Comparison of ENCODE assay signal across 11 cellular contexts in the genomic region with DNA sequence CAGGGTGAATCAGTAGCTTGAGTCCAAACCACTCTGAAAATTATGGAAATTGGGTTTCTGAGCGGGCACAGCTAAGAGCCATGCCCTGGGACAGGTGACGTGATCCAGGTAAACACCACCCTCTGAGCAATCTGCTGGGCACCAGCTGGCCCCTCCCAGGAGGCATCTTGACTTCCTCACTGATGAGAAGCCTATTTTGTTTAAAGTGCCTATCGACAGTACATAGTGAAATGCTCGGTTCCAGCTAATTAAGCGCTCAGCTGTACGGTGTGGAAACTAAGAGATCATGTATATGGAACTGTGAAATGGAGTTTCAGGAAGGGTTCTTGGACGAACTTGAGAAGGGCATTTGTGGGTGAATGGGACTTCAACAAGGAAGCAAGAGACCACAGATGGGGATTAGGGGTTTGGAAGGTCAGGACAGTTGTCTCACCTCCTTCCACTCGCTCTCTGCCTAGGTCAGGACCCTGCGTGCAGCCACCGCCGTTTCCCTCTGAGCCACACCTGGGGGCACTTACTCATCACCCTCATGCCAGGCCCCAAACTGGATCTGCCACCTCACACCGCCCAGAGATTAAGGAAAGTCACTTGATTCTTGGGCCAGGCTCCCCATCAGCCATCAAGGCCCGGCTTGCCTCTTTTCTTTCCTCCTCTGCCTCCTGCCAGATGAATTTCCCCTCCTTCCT. TPM values are rescaled to one million over a fixed set of nuclear protein-coding genes. Genes with fewer than 3 reads are reported as not detected.
DNase-seq lines count a peak whose midpoint lies in the region; ATAC-seq and TF ChIP-seq lines count a peak whose summit lies in the region.
"Had no signal": no experiment of that assay in that cellular context is flagged by ENCODE, and none has a peak within 500 bp of the region (broad histone marks: within the 10 kb centered on the region; RNA-seq: fewer than 3 reads in every experiment).

No MANE protein-coding gene starts in this region.

- peaks cover 84% of the 10 kb centered on the region for H3K4me1 Mint-ChIP-seq in activated T-helper 1 cell treated with anti-CD3 and anti-CD28 coated beads, Interleukin-12 subunit alpha, Interleukin-12 subunit beta, Interleukin-2, Interleukin-4 antibody, amounts not matched to agents 30 ng/mL and 10 ng/mL and 1 ng/mL, durations not matched to agents 14 hours and 24 hours and 36 hours (ENCODE audit: low read depth)
- H3K4me1 Mint-ChIP-seq in type B pancreatic cell (ENCODE audit: unreplicated experiment), result peaks cover 50% of the 10 kb centered on the region

- peaks cover 3% of the 10 kb centered on the region for H3K27me3 Mint-ChIP-seq in activated T-helper 1 cell treated with anti-CD3 and anti-CD28 coated beads, Interleukin-12 subunit alpha, Interleukin-12 subunit beta, Interleukin-2, Interleukin-4 antibody, amounts not matched to agents 30 ng/mL and 10 ng/mL and 1 ng/mL, durations not matched to agents 14 hours and 24 hours and 36 hours (ENCODE audit: insufficient read depth)
- peaks cover 3% of the 10 kb centered on the region for H3K27me3 Mint-ChIP-seq in type B pancreatic cell

- TF ChIP-seq CTCF in type B pancreatic cell (conservative IDR thresholded peaks at IDR 0.05), result no peak

- peak overlapping the region; percentile 73 for H3K4me3 Mint-ChIP-seq in activated T-helper 1 cell treated with anti-CD3 and anti-CD28 coated beads, Interleukin-12 subunit alpha, Interleukin-12 subunit beta, Interleukin-2, Interleukin-4 antibody, amounts not matched to agents 30 ng/mL and 10 ng/mL and 1 ng/mL, durations not matched to agents 14 hours and 24 hours and 36 hours
- peak overlapping the region; percentile 69 for H3K4me3 Mint-ChIP-seq in type B pancreatic cell

- H3K36me3 Mint-ChIP-seq in activated T-helper 1 cell treated with anti-CD3 and anti-CD28 coated beads, Interleukin-12 subunit alpha, Interleukin-12 subunit beta, Interleukin-2, Interleukin-4 antibody, amounts not matched to agents 30 ng/mL and 10 ng/mL and 1 ng/mL, durations not matched to agents 14 hours and 24 hours and 36 hours (ENCODE audit: low read depth), result peaks cover 21% of the 10 kb centered on the region
- no peaks in the 10 kb centered on the region for H3K36me3 Mint-ChIP-seq in type B pancreatic cell

- no peak overlapping the region for H3K27ac Mint-ChIP-seq in activated T-helper 1 cell treated with anti-CD3 and anti-CD28 coated beads, Interleukin-12 subunit alpha, Interleukin-12 subunit beta, Interleukin-2, Interleukin-4 antibody, amounts not matched to agents 30 ng/mL and 10 ng/mL and 1 ng/mL, durations not matched to agents 14 hours and 24 hours and 36 hours
- no peak overlapping the region for H3K27ac Mint-ChIP-seq in type B pancreatic cell

- DNase-seq in activated T-cell treated with anti-CD3 and anti-CD28 coated beads, Interleukin-2, amount 50 U/mL, for 1 hour, result peak; percentile 34
- DNase-seq in activated T-cell treated with anti-CD3 and anti-CD28 coated beads for 4 hours (no peak), left lobe of liver (ENCODE audit: low spot score) (peak; percentile 46), type B pancreatic cell (ENCODE audit: extremely low spot score, unreplicated experiment) (no peak), nucleus accumbens (lab: John Stamatoyannopoulos, UW) (no peak), hypothalamus (lab: John Stamatoyannopoulos, UW) (no peak), T1000 (lab: John Stamatoyannopoulos, UW) (no peak)
- DNase-seq in activated T-helper 1 cell treated with anti-CD3 and anti-CD28 coated beads, Interleukin-12 subunit alpha, Interleukin-12 subunit beta, Interleukin-2, Interleukin-4 antibody, amounts not matched to agents 30 ng/mL and 10 ng/mL and 1 ng/mL, durations not matched to agents 14 hours and 24 hours and 36 hours (ENCODE audit: low spot score), result no peak
- DNase-seq: NK-92 treated with Interleukin-12 subunit alpha and Interleukin-12 subunit beta, amount 100 ng/mL, for 24 hours; psoas muscle had no signal

- no peaks in the 10 kb centered on the region for H3K9me3 Mint-ChIP-seq in activated T-helper 1 cell treated with anti-CD3 and anti-CD28 coated beads, Interleukin-12 subunit alpha, Interleukin-12 subunit beta, Interleukin-2, Interleukin-4 antibody, amounts not matched to agents 30 ng/mL and 10 ng/mL and 1 ng/mL, durations not matched to agents 14 hours and 24 hours and 36 hours
- no peaks in the 10 kb centered on the region for H3K9me3 Mint-ChIP-seq in type B pancreatic cell

- no peak for ATAC-seq in left lobe of liver
- ATAC-seq: body of pancreas, psoas muscle had no signal

- intact Hi-C loops in activated T-helper 1 cell treated with anti-CD3 and anti-CD28 coated beads, Interleukin-12 subunit alpha, Interleukin-12 subunit beta, Interleukin-2, Interleukin-4 antibody, amounts not matched to agents 30 ng/mL and 10 ng/mL and 1 ng/mL, durations not matched to agents 14 hours and 24 hours and 36 hours (cut with micrococcal nuclease), result loop anchor here (5.0 kb wide), 1 partner anchor 423 kb away; no protein-coding TSS in a partner anchor

RNA-seq across cellular contexts. Expression of a gene that starts 3.2 kb away (rescaled TPM):
- total RNA-seq in activated T-helper 1 cell treated with anti-CD3 and anti-CD28 coated beads, Interleukin-12 subunit alpha, Interleukin-12 subunit beta, Interleukin-2, Interleukin-4 antibody, amounts not matched to agents 30 ng/mL and 10 ng/mL and 1 ng/mL, durations not matched to agents 14 hours and 24 hours and 36 hours, result 17.3 and 18.1 TPM in 2 replicates
- total RNA-seq in left lobe of liver, result 4.5 TPM
- total RNA-seq in type B pancreatic cell (ENCODE audit: low replicate concordance), result 8.5 and 19.9 TPM in 2 replicates

RNA-seq across cellular contexts. Expression of a gene that starts 18.5 kb away (rescaled TPM):
- 0.08 and 0.24 TPM in 2 replicates for total RNA-seq in activated T-helper 1 cell treated with anti-CD3 and anti-CD28 coated beads, Interleukin-12 subunit alpha, Interleukin-12 subunit beta, Interleukin-2, Interleukin-4 antibody, amounts not matched to agents 30 ng/mL and 10 ng/mL and 1 ng/mL, durations not matched to agents 14 hours and 24 hours and 36 hours
- 0.15 TPM for total RNA-seq in left lobe of liver
- 0.24 and 0.34 TPM in 2 replicates for total RNA-seq in type B pancreatic cell (ENCODE audit: low replicate concordance)

Comparison
In these comparisons a context has a peak if more than half of its experiments do, and no peak if none do; other contexts are left out.
1. DNase-seq: peak in activated T-cell treated with anti-CD3 and anti-CD28 coated beads, Interleukin-2, amount 50 U/mL, for 1 hour (single experiment) and left lobe of liver (single experiment); none in activated T-cell treated with anti-CD3 and anti-CD28 coated beads for 4 hours (single experiment), activated T-helper 1 cell treated with anti-CD3 and anti-CD28 coated beads, Interleukin-12 subunit alpha, Interleukin-12 subunit beta, Interleukin-2, Interleukin-4 antibody, amounts not matched to agents 30 ng/mL and 10 ng/mL and 1 ng/mL, durations not matched to agents 14 hours and 24 hours and 36 hours (single experiment), type B pancreatic cell (single experiment), nucleus accumbens (0 of 56), hypothalamus (0 of 51) and T1000 (single experiment).